ENCODE assay signal across 27 cellular contexts in the genomic region with DNA sequence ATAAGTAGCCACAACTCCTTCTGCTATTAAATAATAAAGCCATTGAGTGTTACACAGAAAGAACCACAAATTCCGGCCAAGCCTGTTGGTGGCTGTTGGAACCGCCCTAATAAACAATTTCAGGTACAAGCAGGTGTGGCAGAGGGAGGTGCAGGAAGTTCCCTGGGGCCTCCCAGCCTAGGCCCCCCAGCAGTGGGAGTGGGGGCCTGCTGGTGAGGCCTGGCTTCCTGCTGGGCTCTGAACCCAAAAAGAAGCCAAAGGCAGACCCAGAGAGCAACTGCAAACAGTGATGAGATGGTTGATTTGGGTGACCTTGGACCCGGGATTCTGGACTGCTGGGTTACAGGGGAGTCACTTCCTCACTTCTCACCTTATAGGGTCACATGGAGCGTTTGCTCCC. TPM values are rescaled to one million over a fixed set of nuclear protein-coding genes. Genes with fewer than 3 reads are reported as not detected.
A peak's percentile ranks its signal among the peaks of the same experiment; 100 is the strongest.
DNase-seq lines count a peak whose midpoint lies in the region; ATAC-seq and TF ChIP-seq lines count a peak whose summit lies in the region.
"Had no signal": no experiment of that assay in that cellular context is flagged by ENCODE, and none has a peak within 500 bp of the region (broad histone marks: within the 10 kb centered on the region; RNA-seq: fewer than 3 reads in every experiment).

No MANE protein-coding gene starts in this region.

- TSS peak; percentile 92 for BruUV-seq in PC-9 (replicated peaks; lab: Mats Ljungman, UMichigan)

- no peaks in the 10 kb centered on the region for H3K9me2 ChIP-seq in PC-9 (ENCODE audit: insufficient read depth)

- intact Hi-C loops in PC-9 (cut with micrococcal nuclease; ENCODE audit: unreplicated experiment): loop anchor here (1.0 to 5.0 kb wide), 5 partner anchors 21 to 82 kb away; a partner anchor contains a TSS
- intact Hi-C loops in colonic mucosa (cut with DNase I): no loop called here
- intact Hi-C loops in transverse colon (cut with DNase I; ENCODE audit: low total_unique reads): no loop called here

- H4K20me1 ChIP-seq in PC-9 (ENCODE audit: insufficient read depth): no peaks in the 10 kb centered on the region

- peaks cover 0 to 1% of the 10 kb centered on the region in 2 donors for H3K27me3 Mint-ChIP-seq in T-cell
- H3K27me3 Mint-ChIP-seq: activated naive CD4-positive, alpha-beta T cell treated with anti-CD3 and anti-CD28 coated beads, Interleukin-2, amount 50 U/mL, for 24 hours had no signal

- DNase-seq in PC-9 (peak; percentile 68 to 79), colonic mucosa (peak; percentile 52), mesenteric fat pad (ENCODE audit: low spot score) (peak; percentile 64), transverse colon (peak; percentile 55), NCI-H2227 (lab: John Stamatoyannopoulos, UW; ENCODE audit: unreplicated experiment) (no peak), T-cell (no peak)
- DNase-seq in activated T-cell treated with anti-CD3 and anti-CD28 coated beads, Interleukin-2, amount 50 U/mL, for 48 hours: no peak
- DNase-seq: activated CD4-positive, alpha-beta T cell treated with anti-CD3 and anti-CD28 coated beads for 4 hours; activated T-cell treated with anti-CD3 and anti-CD28 coated beads, Interleukin-2, amount 50 U/mL, for 72 hours; anterior cingulate cortex; CD4-positive, alpha-beta T cell; DMS 273 treated with DMSO at 0.1 percent for 48 hours; GM23248; NCI-H1436; NK-92 treated with Interleukin-12 subunit alpha and Interleukin-12 subunit beta, amount 100 ng/mL, for 24 hours; stimulated activated naive CD4-positive, alpha-beta T cell treated with Interleukin-2 at 50 U/mL for 16 hours; T-helper 17 cell had no signal

- no peak overlapping the region for H3K27ac Mint-ChIP-seq in T-cell
- H3K27ac Mint-ChIP-seq: activated naive CD4-positive, alpha-beta T cell treated with anti-CD3 and anti-CD28 coated beads, Interleukin-2, amount 50 U/mL, for 24 hours; activated T-cell treated with anti-CD3 and anti-CD28 coated beads, Interleukin-2, amount 50 U/mL, for 72 hours; CD4-positive, alpha-beta T cell; dendritic cell treated with granulocyte-macrophage colony-stimulating factor and Interleukin-4, amounts not matched to agents 40 ng/mL and 50 ng/mL, for 4 days; mesothelial cell of epicardium; nephron; T-helper 17 cell had no signal

- peaks cover 45% of the 10 kb centered on the region for H3K4me1 ChIP-seq in PC-9 (replicated peaks; ENCODE audit: insufficient read depth)
- peaks cover 4% of the 10 kb centered on the region for H3K4me1 ChIP-seq in colonic mucosa
- H3K4me1 ChIP-seq in transverse colon: peaks cover 4 to 31% (median 13%) of the 10 kb centered on the region in 4 donors
- H3K4me1 ChIP-seq: parathyroid adenoma, right lobe of liver, tibial artery had no signal

- in situ Hi-C loops in transverse colon (cut with MboI; ENCODE audit: low pct_ligation_motif_present in 1 of 4, low pct_unique_long_range_greater_than_20kb in 1 of 4, low sequenced_read_pairs in 3 of 4): no loop called here

- 33 to 48% methylated on average over 2 to 4 of the region's 4 CpGs for WGBS in transverse colon (ENCODE audit: low coverage in 1 of 2), 2 donors

- peak overlapping the region; percentile 18; the same call in 1 of the 2 replicates for H3K4me3 ChIP-seq in PC-9
- H3K4me3 ChIP-seq in colonic mucosa: no peak overlapping the region
- no peak overlapping the region for H3K4me3 ChIP-seq in transverse colon
- H3K4me3 ChIP-seq: cardiac muscle cell, GM23248, K562, right lobe of liver, tibial artery had no signal

- POLR2A ChIA-PET in PC-9 (lab: Charles Lee; ENCODE audit: unreplicated experiment) (interaction anchor here (0.6 to 1.0 kb wide), 4 partner anchors 34 to 1487 kb away, joined by 3 to 15 read pairs (median 4); no protein-coding TSS in a partner anchor), T-cell (lab: Charles Lee) (no interaction called here)

- H3K36me3 Mint-ChIP-seq in T-cell: no peaks in the 10 kb centered on the region
- H3K36me3 Mint-ChIP-seq: activated naive CD4-positive, alpha-beta T cell treated with anti-CD3 and anti-CD28 coated beads, Interleukin-2, amount 50 U/mL, for 24 hours; mesothelial cell of epicardium had no signal

- H3K4me2 ChIP-seq in PC-9: peak overlapping the region; percentile 65

- no peaks in the 10 kb centered on the region for H3K27me3 ChIP-seq in PC-9 (ENCODE audit: insufficient read depth, low read depth)
- H3K27me3 ChIP-seq in colonic mucosa: no peaks in the 10 kb centered on the region
- no peaks in the 10 kb centered on the region for H3K27me3 ChIP-seq in transverse colon
- H3K27me3 ChIP-seq: cardiac muscle cell, right lobe of liver, tibial artery had no signal

- H3K79me2 ChIP-seq in PC-9 (ENCODE audit: low read depth): no peaks in the 10 kb centered on the region
- H3K79me2 ChIP-seq: parathyroid adenoma had no signal

- 0 out of 2 replicates have a peak, but pooled peaks have one; percentile 33 for TF ChIP-seq CTCF in PC-9 (conservative IDR thresholded peaks at IDR 0.05)
- TF ChIP-seq CTCF in colonic mucosa (IDR thresholded peaks at IDR 0.05): peak; percentile 10
- peak in 3 of 5 experiments; percentile 28 to 62 (median 53) for TF ChIP-seq CTCF in transverse colon (IDR thresholded peaks at IDR 0.05)

- H3K9ac ChIP-seq in colonic mucosa (ENCODE audit: low read depth in 2 of 2, low read length in 2 of 2): no peak overlapping the region
- H3K9ac ChIP-seq: GM23248, parathyroid adenoma had no signal

- H3K9me3 ChIP-seq in PC-9 (ENCODE audit: insufficient read depth, low read depth) (no peaks in the 10 kb centered on the region), colonic mucosa (no peaks in the 10 kb centered on the region), transverse colon (no peaks in the 10 kb centered on the region)
- H3K9me3 ChIP-seq: right lobe of liver, tibial artery had no signal

- CTCF ChIA-PET in PC-9 (lab: Charles Lee): interaction anchor here (1.0 to 1.8 kb wide), 2 partner anchors 21 to 34 kb away, joined by 3 to 5 read pairs; no protein-coding TSS in a partner anchor
- CTCF ChIA-PET in T-cell (lab: Charles Lee): no interaction called here

- no peaks in the 10 kb centered on the region for H3K36me3 ChIP-seq in PC-9 (ENCODE audit: low read depth)
- H3K36me3 ChIP-seq in colonic mucosa: no peaks in the 10 kb centered on the region
- no peaks in the 10 kb centered on the region for H3K36me3 ChIP-seq in transverse colon
- H3K36me3 ChIP-seq: cardiac muscle cell, right lobe of liver, tibial artery had no signal

- ATAC-seq in T-cell (replicated peaks in 1 of 4) (no peak), HG03457 (IDR thresholded peaks at IDR 0.05; ENCODE audit: unreplicated experiment) (no peak)
- ATAC-seq: activated T-cell treated with anti-CD3 and anti-CD28 coated beads, Interleukin-2, amount 50 U/mL, for 72 hours; K562; T-helper 17 cell had no signal

- no peak for TF ChIP-seq EP300 in transverse colon (IDR thresholded peaks at IDR 0.05; ENCODE audit: low read depth)

- peaks cover 34% of the 10 kb centered on the region for H3F3A ChIP-seq in PC-9 (ENCODE audit: insufficient read depth, low read depth)

- H3K27ac ChIP-seq in PC-9 (peak overlapping the region; percentile 94), colonic mucosa (peak overlapping the region; percentile 80), transverse colon (peak overlapping the region; percentile 81 to 85 (median 83))
- H3K27ac ChIP-seq: cardiac muscle cell, GM23248, parathyroid adenoma, right lobe of liver, tibial artery had no signal

- H3K4me3 Mint-ChIP-seq in T-cell: no peak overlapping the region
- H3K4me3 Mint-ChIP-seq: activated naive CD4-positive, alpha-beta T cell treated with anti-CD3 and anti-CD28 coated beads, Interleukin-2, amount 50 U/mL, for 24 hours; activated T-cell treated with anti-CD3 and anti-CD28 coated beads, Interleukin-2, amount 50 U/mL, for 72 hours; CD4-positive, alpha-beta T cell; dendritic cell treated with granulocyte-macrophage colony-stimulating factor and Interleukin-4, amounts not matched to agents 40 ng/mL and 50 ng/mL, for 4 days; mesothelial cell of epicardium; nephron; T-helper 17 cell had no signal

- TF ChIP-seq POLR2A in transverse colon (IDR thresholded peaks at IDR 0.05): no peak

- H3K4me1 Mint-ChIP-seq in T-cell: no peaks in the 10 kb centered on the region
- H3K4me1 Mint-ChIP-seq: activated naive CD4-positive, alpha-beta T cell treated with anti-CD3 and anti-CD28 coated beads, Interleukin-2, amount 50 U/mL, for 24 hours; mesothelial cell of epicardium; nephron; T-helper 17 cell had no signal

- peak overlapping the region; percentile 59 for H2AFZ ChIP-seq in PC-9
- H2AFZ ChIP-seq: GM23248, parathyroid adenoma had no signal

- no peaks in the 10 kb centered on the region for H3K9me3 Mint-ChIP-seq in T-cell
- H3K9me3 Mint-ChIP-seq: activated naive CD4-positive, alpha-beta T cell treated with anti-CD3 and anti-CD28 coated beads, Interleukin-2, amount 50 U/mL, for 24 hours; activated T-cell treated with anti-CD3 and anti-CD28 coated beads, Interleukin-2, amount 50 U/mL, for 72 hours; CD4-positive, alpha-beta T cell; dendritic cell treated with granulocyte-macrophage colony-stimulating factor and Interleukin-4, amounts not matched to agents 40 ng/mL and 50 ng/mL, for 4 days; mesothelial cell of epicardium; nephron had no signal

RNA-seq across cellular contexts. Expression of a gene that starts 21.0 kb away (rescaled TPM):
- total RNA-seq in PC-9 (2021) (33.3 and 37.1 TPM in 2 replicates), colonic mucosa (10 to 100 TPM; 37.2 to 61.2 TPM), mesenteric fat pad (10.2 TPM), transverse colon (100 to 1,000 TPM in 1 of 4 donors, 10 to 100 TPM in 3; 51.6 to 106 (median 62.2) TPM), T-cell (10 to 100 TPM; 15.4 to 26.8 (median 23.4) TPM)

Comparison
In these comparisons a context has a peak if more than half of its experiments do, and no peak if none do; other contexts are left out.
1. DNase-seq: peak in PC-9 (2 of 2), colonic mucosa (single experiment), mesenteric fat pad (single experiment) and transverse colon (single experiment); none in NCI-H2227 (single experiment), T-cell (0 of 34) and activated T-cell treated with anti-CD3 and anti-CD28 coated beads, Interleukin-2, amount 50 U/mL, for 48 hours (0 of 2).
2. Peak in every context shown above with its lines, with median percentiles within 50 percentile points of each other: H3K27ac ChIP-seq and CTCF ChIP-seq.